In genomic region chr9:135479469-135480052, GRCh38 we compare ENCODE assay signal across 1 cellular context.
TF ChIP-seq lines count a peak whose summit lies in the region.

A gene with protein sequence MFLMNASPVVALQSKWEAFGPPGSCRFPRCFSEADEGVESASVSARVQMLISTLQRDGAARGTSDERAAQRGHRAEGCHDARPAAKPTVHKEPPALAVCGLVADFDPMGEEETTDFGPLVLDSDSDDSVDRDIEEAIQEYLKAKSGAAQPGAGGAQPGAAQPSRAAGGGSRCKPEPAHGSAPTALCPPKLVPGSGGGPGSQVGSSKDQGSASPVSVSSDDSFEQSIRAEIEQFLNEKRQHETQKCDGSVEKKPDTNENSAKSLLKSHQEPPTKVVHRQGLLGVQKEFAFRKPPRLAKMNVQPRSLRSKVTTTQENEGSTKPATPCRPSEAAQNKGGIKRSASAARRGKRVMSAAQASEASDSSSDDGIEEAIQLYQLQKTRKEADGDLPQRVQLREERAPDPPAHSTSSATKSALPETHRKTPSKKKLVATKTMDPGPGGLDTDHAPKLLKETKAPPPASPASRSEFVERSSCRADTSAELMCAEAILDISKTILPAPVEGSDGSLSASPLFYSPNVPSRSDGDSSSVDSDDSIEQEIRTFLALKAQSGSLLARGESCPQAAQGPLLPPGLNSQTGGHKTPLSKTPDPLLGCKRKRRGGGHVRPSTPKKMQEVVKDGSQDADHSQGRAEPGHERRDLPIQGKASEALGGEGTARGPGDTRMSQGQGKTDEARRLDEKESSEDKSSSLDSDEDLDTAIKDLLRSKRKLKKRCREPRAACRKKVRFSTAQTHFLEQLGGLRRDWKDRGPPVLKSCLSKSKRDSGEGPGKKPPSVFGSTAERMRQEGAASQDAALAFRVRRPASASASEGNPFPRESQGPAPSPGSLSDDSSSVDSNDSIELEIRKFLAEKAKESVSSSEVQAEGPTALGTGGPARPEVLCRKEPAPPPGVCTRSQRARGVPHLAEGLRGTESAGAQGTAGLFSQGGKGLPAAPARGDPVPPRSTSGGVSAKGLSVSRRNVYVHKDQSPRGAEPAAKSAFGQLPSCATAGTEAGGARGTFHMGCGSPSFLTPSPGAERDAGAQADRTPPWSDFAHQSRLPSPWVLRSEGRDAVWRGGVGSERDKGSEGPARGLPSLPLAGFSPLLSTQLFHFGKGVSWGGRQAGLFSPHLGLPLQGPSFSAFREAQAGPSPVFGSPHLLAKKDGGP (N-terminal part only) (plus strand): TSS chr9:135479782. CDS start chr9:135484511, 4,729 bp downstream.

TF ChIP-seq in HepG2, 621 proteins besides CTCF, POLR2A, EP300 and RAD21 (continued from another document):
- TF ChIP-seq, protein P1, sequence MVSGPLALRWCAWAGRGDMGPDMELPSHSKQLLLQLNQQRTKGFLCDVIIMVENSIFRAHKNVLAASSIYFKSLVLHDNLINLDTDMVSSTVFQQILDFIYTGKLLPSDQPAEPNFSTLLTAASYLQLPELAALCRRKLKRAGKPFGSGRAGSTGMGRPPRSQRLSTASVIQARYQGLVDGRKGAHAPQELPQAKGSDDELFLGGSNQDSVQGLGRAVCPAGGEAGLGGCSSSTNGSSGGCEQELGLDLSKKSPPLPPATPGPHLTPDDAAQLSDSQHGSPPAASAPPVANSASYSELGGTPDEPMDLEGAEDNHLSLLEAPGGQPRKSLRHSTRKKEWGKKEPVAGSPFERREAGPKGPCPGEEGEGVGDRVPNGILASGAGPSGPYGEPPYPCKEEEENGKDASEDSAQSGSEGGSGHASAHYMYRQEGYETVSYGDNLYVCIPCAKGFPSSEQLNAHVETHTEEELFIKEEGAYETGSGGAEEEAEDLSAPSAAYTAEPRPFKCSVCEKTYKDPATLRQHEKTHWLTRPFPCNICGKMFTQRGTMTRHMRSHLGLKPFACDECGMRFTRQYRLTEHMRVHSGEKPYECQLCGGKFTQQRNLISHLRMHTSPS (CRISPR knock-in tag; IDR thresholded peaks at IDR 0.05; ENCODE audit: low read depth), result no peak
- TF ChIP-seq ZNF225 (CRISPR knock-in tag; IDR thresholded peaks at IDR 0.05) (no peak), RFX3 (CRISPR knock-in tag; IDR thresholded peaks at IDR 0.05) (no peak)
